16 cellular contexts compared by ENCODE assay signal in genomic region chr7:132932321-132933075, GRCh38.
A peak's percentile ranks its signal among the peaks of the same experiment; 100 is the strongest.
DNase-seq lines count a peak whose midpoint lies in the region; TF ChIP-seq lines count a peak whose summit lies in the region.
"Had no signal": no experiment of that assay in that cellular context is flagged by ENCODE, and none has a peak within 500 bp of the region (broad histone marks: within the 10 kb centered on the region; RNA-seq: fewer than 3 reads in every experiment).

No MANE protein-coding gene starts in this region.

- 91 to 92% methylated on average over 7 of the region's 7 CpGs for WGBS in thyroid gland, 2 donors

- H3K4me3 Mint-ChIP-seq in activated naive CD4-positive, alpha-beta T cell treated with anti-CD3 and anti-CD28 coated beads, Interleukin-2, amount 50 U/mL, for 24 hours: no peak overlapping the region
- no peak overlapping the region for H3K4me3 Mint-ChIP-seq in activated T-helper 2 cell treated with anti-CD3 and anti-CD28 coated beads, Interferon-gamma antibody, Interleukin-2, Interleukin-4, amounts not matched to agents 10 μg/mL and 5 μg/mL and 100 μg/mL, durations not matched to agents 14 hours and 24 hours and 36 hours (ENCODE audit: low read depth)
- H3K4me3 Mint-ChIP-seq: CD8-positive, alpha-beta memory T cell had no signal

- H3K27ac ChIP-seq in coronary artery: no peak overlapping the region
- no peak overlapping the region for H3K27ac ChIP-seq in thyroid gland
- H3K27ac ChIP-seq: VCaP had no signal

- H3K4me3 ChIP-seq in coronary artery (no peak overlapping the region), thyroid gland (replicated peaks in 1 of 3) (no peak overlapping the region)

- H3K36me3 Mint-ChIP-seq in activated naive CD4-positive, alpha-beta T cell treated with anti-CD3 and anti-CD28 coated beads, Interleukin-2, amount 50 U/mL, for 24 hours: peaks cover 23% of the 10 kb centered on the region
- H3K36me3 Mint-ChIP-seq in activated T-helper 2 cell treated with anti-CD3 and anti-CD28 coated beads, Interferon-gamma antibody, Interleukin-2, Interleukin-4, amounts not matched to agents 10 μg/mL and 5 μg/mL and 100 μg/mL, durations not matched to agents 14 hours and 24 hours and 36 hours (ENCODE audit: low read depth): peaks cover 17% of the 10 kb centered on the region

- intact Hi-C loops in activated T-helper 2 cell treated with anti-CD3 and anti-CD28 coated beads, Interferon-gamma antibody, Interleukin-2, Interleukin-4, amounts not matched to agents 10 μg/mL and 5 μg/mL and 100 μg/mL, durations not matched to agents 14 hours and 24 hours and 36 hours (cut with micrococcal nuclease): no loop called here
- intact Hi-C loops in thyroid gland (cut with DNase I): no loop called here

- no peaks in the 10 kb centered on the region for H3K36me3 ChIP-seq in thyroid gland

- no peaks in the 10 kb centered on the region for H3K27me3 ChIP-seq in thyroid gland

- H3K27ac Mint-ChIP-seq in activated naive CD4-positive, alpha-beta T cell treated with anti-CD3 and anti-CD28 coated beads, Interleukin-2, amount 50 U/mL, for 24 hours: peak overlapping the region; percentile 20
- H3K27ac Mint-ChIP-seq in activated T-helper 2 cell treated with anti-CD3 and anti-CD28 coated beads, Interferon-gamma antibody, Interleukin-2, Interleukin-4, amounts not matched to agents 10 μg/mL and 5 μg/mL and 100 μg/mL, durations not matched to agents 14 hours and 24 hours and 36 hours: peak overlapping the region; percentile 18

- no peaks in the 10 kb centered on the region for H3K9me3 ChIP-seq in thyroid gland

- DNase-seq in activated naive CD4-positive, alpha-beta T cell treated with Interleukin-2 at 50 U/mL for 16 hours: no peak
- no peak for DNase-seq in activated T-helper 2 cell treated with anti-CD3 and anti-CD28 coated beads, Interferon-gamma antibody, Interleukin-2, Interleukin-4, amounts not matched to agents 10 μg/mL and 5 μg/mL and 100 μg/mL, durations not matched to agents 14 hours and 24 hours and 36 hours (ENCODE audit: low spot score)
- DNase-seq in iPS DF 4.7 (ENCODE audit: extremely low read depth, low spot score): peak; percentile 9
- DNase-seq in NCI-H2081 treated with DMSO at 0.1 percent for 48 hours (lab: John Stamatoyannopoulos, UW): no peak
- no peak for DNase-seq in superior temporal gyrus (ENCODE audit: extremely low spot score)
- DNase-seq in coronary artery (ENCODE audit: low spot score): no peak
- no peak for DNase-seq in thyroid gland
- DNase-seq: CD8-positive, alpha-beta memory T cell; dermis blood vessel endothelial cell; DND-41; NCI-H1930; NCI-H510A; right cardiac atrium; SHP77 had no signal

- TF ChIP-seq CTCF in coronary artery (IDR thresholded peaks at IDR 0.05) (no peak), thyroid gland (IDR thresholded peaks at IDR 0.05) (no peak)

- TF ChIP-seq POLR2A in thyroid gland (IDR thresholded peaks at IDR 0.05): no peak

- peaks cover 4% of the 10 kb centered on the region for H3K4me1 Mint-ChIP-seq in activated naive CD4-positive, alpha-beta T cell treated with anti-CD3 and anti-CD28 coated beads, Interleukin-2, amount 50 U/mL, for 24 hours
- peaks cover 13% of the 10 kb centered on the region for H3K4me1 Mint-ChIP-seq in activated T-helper 2 cell treated with anti-CD3 and anti-CD28 coated beads, Interferon-gamma antibody, Interleukin-2, Interleukin-4, amounts not matched to agents 10 μg/mL and 5 μg/mL and 100 μg/mL, durations not matched to agents 14 hours and 24 hours and 36 hours (ENCODE audit: low read depth)

- no peaks in the 10 kb centered on the region for H3K9me3 Mint-ChIP-seq in activated naive CD4-positive, alpha-beta T cell treated with anti-CD3 and anti-CD28 coated beads, Interleukin-2, amount 50 U/mL, for 24 hours
- peaks cover 7% of the 10 kb centered on the region for H3K9me3 Mint-ChIP-seq in activated T-helper 2 cell treated with anti-CD3 and anti-CD28 coated beads, Interferon-gamma antibody, Interleukin-2, Interleukin-4, amounts not matched to agents 10 μg/mL and 5 μg/mL and 100 μg/mL, durations not matched to agents 14 hours and 24 hours and 36 hours

- H3K4me1 ChIP-seq in thyroid gland: peaks cover 0 to 5% of the 10 kb centered on the region in 2 donors

- no peaks in the 10 kb centered on the region for H3K27me3 Mint-ChIP-seq in activated naive CD4-positive, alpha-beta T cell treated with anti-CD3 and anti-CD28 coated beads, Interleukin-2, amount 50 U/mL, for 24 hours
- H3K27me3 Mint-ChIP-seq in activated T-helper 2 cell treated with anti-CD3 and anti-CD28 coated beads, Interferon-gamma antibody, Interleukin-2, Interleukin-4, amounts not matched to agents 10 μg/mL and 5 μg/mL and 100 μg/mL, durations not matched to agents 14 hours and 24 hours and 36 hours (ENCODE audit: low read depth): no peaks in the 10 kb centered on the region
- H3K27me3 Mint-ChIP-seq: CD8-positive, alpha-beta memory T cell had no signal
